In the genomic region with DNA sequence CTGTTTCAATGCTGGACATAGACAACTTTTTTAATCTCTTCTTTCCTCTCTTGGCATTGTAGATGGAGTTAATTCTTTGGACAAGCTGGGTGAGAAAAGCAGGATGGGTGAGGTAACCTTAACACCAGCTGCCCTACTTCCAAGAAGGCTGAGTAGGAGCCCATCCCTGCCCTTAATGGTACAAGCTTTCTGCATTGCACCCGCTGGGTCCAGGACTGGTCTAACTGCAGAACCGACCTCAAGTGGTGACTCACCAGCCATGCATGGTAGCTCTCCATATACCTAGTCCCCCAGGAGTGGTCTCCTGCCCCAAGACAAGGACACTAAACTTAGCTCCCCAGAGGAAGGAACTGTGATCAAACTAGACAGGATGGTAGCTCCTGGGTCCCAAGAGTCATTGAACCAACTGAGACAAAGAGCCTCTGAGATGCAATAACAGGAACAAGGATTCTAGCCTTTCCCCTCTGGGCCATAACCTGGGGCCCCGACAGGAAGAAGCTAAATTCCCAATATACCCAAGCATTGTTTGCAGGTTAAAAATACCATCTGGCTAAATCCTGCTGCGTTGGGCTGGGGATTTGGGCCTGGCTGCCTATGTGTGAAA, we compare ENCODE assay signal across 17 cellular contexts. TPM values are rescaled to one million over a fixed set of nuclear protein-coding genes. Genes with fewer than 3 reads are reported as not detected.
DNase-seq lines count a peak whose midpoint lies in the region; ATAC-seq and TF ChIP-seq lines count a peak whose summit lies in the region.
"Had no signal": no experiment of that assay in that cellular context is flagged by ENCODE, and none has a peak within 500 bp of the region (broad histone marks: within the 10 kb centered on the region; RNA-seq: fewer than 3 reads in every experiment).

No MANE protein-coding gene starts in this region.

- no peak for TF ChIP-seq POLR2A in gastrocnemius medialis (IDR thresholded peaks at IDR 0.05)

- CTCF ChIA-PET in RWPE1 (lab: Yijun Ruan, JAX) = no interaction called here

- H3K27ac ChIP-seq in RWPE1 = peak overlapping the region; percentile 16; the same call in 1 of the 2 replicates
- peak overlapping the region; percentile 52 to 79 (median 64) for H3K27ac ChIP-seq in gastrocnemius medialis
- H3K27ac ChIP-seq: epithelial cell of prostate had no signal

- intact Hi-C loops in gastrocnemius medialis (cut with DNase I; ENCODE audit: low total_unique reads) = loop anchor here (5.0 kb wide), 2 partner anchors 32 to 98 kb away; partner anchors contain the start of genes RPL27A and TRIM66
- intact Hi-C loops in head of caudate nucleus (cut with DNase I) = no loop called here

- POLR2A ChIA-PET in RWPE1 (lab: Yijun Ruan, JAX; ENCODE audit: low non-redundant PET) = no interaction called here

- no peaks in the 10 kb centered on the region for H3K27me3 ChIP-seq in gastrocnemius medialis

- peak; percentile 31 for DNase-seq in EL
- no peak for DNase-seq in RWPE1 (ENCODE audit: low spot score)
- DNase-seq in glomerular visceral epithelial cell (ENCODE audit: extremely low spot score) = peak; percentile 52
- DNase-seq in gastrocnemius medialis = no peak
- DNase-seq in hepatic stellate cell (ENCODE audit: low spot score) = no peak
- DNase-seq in head of caudate nucleus = no peak
- DNase-seq in UCSD-AML1 (lab: John Stamatoyannopoulos, UW; ENCODE audit: unreplicated experiment) = no peak
- DNase-seq: amygdala, GF-D8, kidney, NCI-H1092, NCI-H2107, RPMI8226 had no signal

- no peaks in the 10 kb centered on the region for H3K9me3 ChIP-seq in gastrocnemius medialis
- H3K9me3 ChIP-seq: psoas muscle had no signal

- peaks cover 0 to 9% of the 10 kb centered on the region in 2 donors for H3K36me3 ChIP-seq in gastrocnemius medialis

- ATAC-seq in gastrocnemius medialis (no peak), HG02678 (IDR thresholded peaks at IDR 0.05; ENCODE audit: unreplicated experiment) (no peak)
- ATAC-seq: GM23338 had no signal

- no peak for TF ChIP-seq CTCF in RWPE1 (conservative IDR thresholded peaks at IDR 0.05; ENCODE audit: low read depth)
- no peak for TF ChIP-seq CTCF in gastrocnemius medialis (IDR thresholded peaks at IDR 0.05 in 4 of 5, conservative IDR thresholded peaks at IDR 0.05 in 1 of 5)

- in situ Hi-C loops in gastrocnemius medialis (cut with MboI; ENCODE audit: low sequenced_read_pairs in 4 of 4) = no loop called here

- peaks cover 49 to 61% of the 10 kb centered on the region in 2 donors for H3K4me1 ChIP-seq in gastrocnemius medialis

- H3K4me3 ChIP-seq in gastrocnemius medialis = no peak overlapping the region
- H3K4me3 ChIP-seq: GM23338 had no signal

RNA-seq across cellular contexts. Expression of gene RPL27A, which starts 32.1 kb away (rescaled TPM):
- total RNA-seq in gastrocnemius medialis = 100 to 1,000 TPM; 598 to 693 (median 633) TPM

RNA-seq across cellular contexts. Expression of gene TRIM66, which starts 32.3 kb away (rescaled TPM):
- total RNA-seq in gastrocnemius medialis = 1 to 10 TPM in 2 of 4 donors, under 1 TPM in 2; 0.55 to 6.5 (median 1.1) TPM

Comparison
In these comparisons a context has a peak if more than half of its experiments do, and no peak if none do; other contexts are left out.
1. DNase-seq: peak in EL (single experiment) and glomerular visceral epithelial cell (single experiment); none in RWPE1 (single experiment), gastrocnemius medialis (0 of 2), hepatic stellate cell (single experiment), head of caudate nucleus (0 of 42) and UCSD-AML1 (single experiment).